ENCODE assay signal across 27 cellular contexts in genomic region chr17:64070213-64070612, GRCh38. TPM values are rescaled to one million over a fixed set of nuclear protein-coding genes. Genes with fewer than 3 reads are reported as not detected.
"Had no signal": no experiment of that assay in that cellular context is flagged by ENCODE, and none has a peak within 500 bp of the region (broad histone marks: within the 10 kb centered on the region; RNA-seq: fewer than 3 reads in every experiment).

No MANE protein-coding gene starts in this region.

- H3K36me3 ChIP-seq: uterus had no signal

- H3K27me3 Mint-ChIP-seq: memory B cell; naive thymus-derived CD4-positive, alpha-beta T cell; natural killer cell treated with Interleukin-12 subunit alpha and Interleukin-12 subunit beta and Interleukin-15 and Interleukin-18, amount 100 ng/mL, for 72 hours; stimulated activated memory B cell treated with anti-CD40 and anti-IgM and Interleukin-4, amounts not matched to agents 10 μg/mL and 1 μg/mL and 100 μg/mL, for 72 hours; stimulated activated naive CD8-positive, alpha-beta T cell treated with anti-CD3 and anti-CD28 coated beads, Interleukin-15, amount 100 ng/mL, for 72 hours; type B pancreatic cell had no signal

- H3K9me3 ChIP-seq: pancreas, prostate gland had no signal

- H3K27ac Mint-ChIP-seq: memory B cell; stimulated activated memory B cell treated with anti-CD40 and anti-IgM and Interleukin-4, amounts not matched to agents 10 μg/mL and 1 μg/mL and 100 μg/mL, for 72 hours; type B pancreatic cell had no signal

- H3K9me3 Mint-ChIP-seq: type B pancreatic cell had no signal

- H3K4me3 Mint-ChIP-seq: memory B cell; naive thymus-derived CD4-positive, alpha-beta T cell; natural killer cell treated with Interleukin-12 subunit alpha and Interleukin-12 subunit beta and Interleukin-15 and Interleukin-18, amount 100 ng/mL, for 72 hours; stimulated activated memory B cell treated with anti-CD40 and anti-IgM and Interleukin-4, amounts not matched to agents 10 μg/mL and 1 μg/mL and 100 μg/mL, for 72 hours; stimulated activated naive CD8-positive, alpha-beta T cell treated with anti-CD3 and anti-CD28 coated beads, Interleukin-15, amount 100 ng/mL, for 72 hours; type B pancreatic cell had no signal

- ATAC-seq: mucosa of descending colon; naive thymus-derived CD4-positive, alpha-beta T cell; natural killer cell treated with Interleukin-12 subunit alpha and Interleukin-12 subunit beta and Interleukin-15 and Interleukin-18, amount 100 ng/mL, for 72 hours; pancreas; right cardiac atrium; stimulated activated memory B cell treated with anti-CD40 and anti-IgM and Interleukin-4, amounts not matched to agents 10 μg/mL and 1 μg/mL and 100 μg/mL, for 72 hours; stimulated activated naive CD8-positive, alpha-beta T cell treated with anti-CD3 and anti-CD28 coated beads, Interleukin-15, amount 100 ng/mL, for 72 hours had no signal

- H3K4me1 ChIP-seq: sigmoid colon, uterus had no signal

- DNase-seq: hypothalamus; islet precursor cell; left ventricle myocardium inferior; midbrain; mucosa of descending colon; naive thymus-derived CD4-positive, alpha-beta T cell; nucleus accumbens; pancreas; posterior cingulate gyrus; retina; right cardiac atrium; sigmoid colon; small intestine; spleen; stimulated activated CD4-positive, alpha-beta T cell treated with anti-CD3 and anti-CD28 coated beads, Interleukin-4, amount 100 ng/mL, for 24 hours; stimulated activated naive CD4-positive, alpha-beta T cell treated with Interleukin-2 at 50 U/mL for 16 hours; stimulated activated naive CD8-positive, alpha-beta T cell treated with anti-CD3 and anti-CD28 coated beads, Interleukin-15, amount 100 ng/mL, for 72 hours; substantia nigra; uterus had no signal

- FAIRE-seq: pancreas, small intestine had no signal

- H3K27me3 ChIP-seq: pancreas, sigmoid colon, spleen, tibial nerve, uterus had no signal

- H3K4me3 ChIP-seq: left ventricle myocardium inferior, lung, mucosa of descending colon, pancreas, prostate gland, sigmoid colon, spleen, tibial nerve, uterus had no signal

- H3K27ac ChIP-seq: left ventricle myocardium inferior, pancreas, prostate gland, sigmoid colon, spleen, tibial nerve, uterus had no signal

RNA-seq across cellular contexts. Expression of gene ICAM2, which starts 49.8 kb away (rescaled TPM):
- polyA plus RNA-seq: neural cell had no signal
